In the genomic region with DNA sequence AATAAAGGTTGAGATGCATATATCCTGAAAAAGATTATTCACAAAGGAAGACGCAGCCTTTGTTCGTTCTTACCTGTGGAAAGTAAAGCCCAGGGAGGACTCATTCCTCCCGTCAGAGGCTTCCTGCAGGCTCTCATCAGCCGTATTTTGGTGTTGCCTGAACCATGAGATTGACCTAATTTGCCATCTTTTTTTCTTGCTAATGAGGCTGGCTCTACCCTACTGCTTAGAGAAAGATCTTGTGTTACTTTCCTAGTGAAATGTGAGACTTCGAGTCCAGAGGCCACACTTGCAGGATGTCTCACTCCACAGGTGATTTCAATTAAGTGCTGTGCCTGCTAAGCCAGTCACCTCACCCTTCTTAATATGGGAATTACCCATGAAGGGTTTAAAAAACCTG, we compare ENCODE assay signal across 1 cellular context.
TF ChIP-seq lines count a peak whose summit lies in the region.

No MANE protein-coding gene starts in this region.

TF ChIP-seq in GM23338, 12 proteins besides CTCF, POLR2A, EP300 and RAD21 (continued from another document):
- TF ChIP-seq, protein P1, sequence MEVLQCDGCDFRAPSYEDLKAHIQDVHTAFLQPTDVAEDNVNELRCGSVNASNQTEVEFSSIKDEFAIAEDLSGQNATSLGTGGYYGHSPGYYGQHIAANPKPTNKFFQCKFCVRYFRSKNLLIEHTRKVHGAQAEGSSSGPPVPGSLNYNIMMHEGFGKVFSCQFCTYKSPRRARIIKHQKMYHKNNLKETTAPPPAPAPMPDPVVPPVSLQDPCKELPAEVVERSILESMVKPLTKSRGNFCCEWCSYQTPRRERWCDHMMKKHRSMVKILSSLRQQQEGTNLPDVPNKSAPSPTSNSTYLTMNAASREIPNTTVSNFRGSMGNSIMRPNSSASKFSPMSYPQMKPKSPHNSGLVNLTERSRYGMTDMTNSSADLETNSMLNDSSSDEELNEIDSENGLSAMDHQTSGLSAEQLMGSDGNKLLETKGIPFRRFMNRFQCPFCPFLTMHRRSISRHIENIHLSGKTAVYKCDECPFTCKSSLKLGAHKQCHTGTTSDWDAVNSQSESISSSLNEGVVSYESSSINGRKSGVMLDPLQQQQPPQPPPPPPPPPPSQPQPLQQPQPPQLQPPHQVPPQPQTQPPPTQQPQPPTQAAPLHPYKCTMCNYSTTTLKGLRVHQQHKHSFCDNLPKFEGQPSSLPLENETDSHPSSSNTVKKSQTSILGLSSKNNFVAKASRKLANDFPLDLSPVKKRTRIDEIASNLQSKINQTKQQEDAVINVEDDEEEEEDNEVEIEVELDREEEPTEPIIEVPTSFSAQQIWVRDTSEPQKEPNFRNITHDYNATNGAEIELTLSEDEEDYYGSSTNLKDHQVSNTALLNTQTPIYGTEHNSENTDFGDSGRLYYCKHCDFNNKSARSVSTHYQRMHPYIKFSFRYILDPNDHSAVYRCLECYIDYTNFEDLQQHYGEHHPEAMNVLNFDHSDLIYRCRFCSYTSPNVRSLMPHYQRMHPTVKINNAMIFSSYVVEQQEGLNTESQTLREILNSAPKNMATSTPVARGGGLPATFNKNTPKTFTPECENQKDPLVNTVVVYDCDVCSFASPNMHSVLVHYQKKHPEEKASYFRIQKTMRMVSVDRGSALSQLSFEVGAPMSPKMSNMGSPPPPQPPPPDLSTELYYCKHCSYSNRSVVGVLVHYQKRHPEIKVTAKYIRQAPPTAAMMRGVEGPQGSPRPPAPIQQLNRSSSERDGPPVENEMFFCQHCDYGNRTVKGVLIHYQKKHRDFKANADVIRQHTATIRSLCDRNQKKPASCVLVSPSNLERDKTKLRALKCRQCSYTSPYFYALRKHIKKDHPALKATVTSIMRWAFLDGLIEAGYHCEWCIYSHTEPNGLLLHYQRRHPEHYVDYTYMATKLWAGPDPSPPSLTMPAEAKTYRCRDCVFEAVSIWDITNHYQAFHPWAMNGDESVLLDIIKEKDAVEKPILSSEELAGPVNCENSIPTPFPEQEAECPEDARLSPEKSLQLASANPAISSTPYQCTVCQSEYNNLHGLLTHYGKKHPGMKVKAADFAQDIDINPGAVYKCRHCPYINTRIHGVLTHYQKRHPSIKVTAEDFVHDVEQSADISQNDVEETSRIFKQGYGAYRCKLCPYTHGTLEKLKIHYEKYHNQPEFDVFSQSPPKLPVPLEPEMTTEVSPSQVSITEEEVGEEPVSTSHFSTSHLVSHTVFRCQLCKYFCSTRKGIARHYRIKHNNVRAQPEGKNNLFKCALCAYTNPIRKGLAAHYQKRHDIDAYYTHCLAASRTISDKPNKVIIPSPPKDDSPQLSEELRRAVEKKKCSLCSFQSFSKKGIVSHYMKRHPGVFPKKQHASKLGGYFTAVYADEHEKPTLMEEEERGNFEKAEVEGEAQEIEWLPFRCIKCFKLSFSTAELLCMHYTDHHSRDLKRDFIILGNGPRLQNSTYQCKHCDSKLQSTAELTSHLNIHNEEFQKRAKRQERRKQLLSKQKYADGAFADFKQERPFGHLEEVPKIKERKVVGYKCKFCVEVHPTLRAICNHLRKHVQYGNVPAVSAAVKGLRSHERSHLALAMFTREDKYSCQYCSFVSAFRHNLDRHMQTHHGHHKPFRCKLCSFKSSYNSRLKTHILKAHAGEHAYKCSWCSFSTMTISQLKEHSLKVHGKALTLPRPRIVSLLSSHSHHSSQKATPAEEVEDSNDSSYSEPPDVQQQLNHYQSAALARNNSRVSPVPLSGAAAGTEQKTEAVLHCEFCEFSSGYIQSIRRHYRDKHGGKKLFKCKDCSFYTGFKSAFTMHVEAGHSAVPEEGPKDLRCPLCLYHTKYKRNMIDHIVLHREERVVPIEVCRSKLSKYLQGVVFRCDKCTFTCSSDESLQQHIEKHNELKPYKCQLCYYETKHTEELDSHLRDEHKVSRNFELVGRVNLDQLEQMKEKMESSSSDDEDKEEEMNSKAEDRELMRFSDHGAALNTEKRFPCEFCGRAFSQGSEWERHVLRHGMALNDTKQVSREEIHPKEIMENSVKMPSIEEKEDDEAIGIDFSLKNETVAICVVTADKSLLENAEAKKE (CRISPR knock-in tag; IDR thresholded peaks at IDR 0.05): peak; percentile 30; the same call in 1 of the 2 replicates
